9 cellular contexts compared by ENCODE assay signal in genomic region chr7:13117103-13117502, GRCh38.
DNase-seq lines count a peak whose midpoint lies in the region; ATAC-seq, FAIRE-seq and TF ChIP-seq lines count a peak whose summit lies in the region.
"Had no signal": no experiment of that assay in that cellular context is flagged by ENCODE, and none has a peak within 500 bp of the region (broad histone marks: within the 10 kb centered on the region; RNA-seq: fewer than 3 reads in every experiment).

No MANE protein-coding gene starts in this region.

- no peak overlapping the region for H2BK15ac ChIP-seq in mesendoderm (replicated peaks; ENCODE audit: low read depth)

- H3K36me3 Mint-ChIP-seq in brain: no peaks in the 10 kb centered on the region
- H3K36me3 Mint-ChIP-seq in activated naive CD4-positive, alpha-beta T cell treated with anti-CD3 and anti-CD28 coated beads, Interleukin-2, amount 10 ng/mL, durations not matched to agents 7 days and 5 days: no peaks in the 10 kb centered on the region

- DNase-seq in Caki2 (ENCODE audit: low read depth): peak; percentile 9
- peak; percentile 6 for DNase-seq in HTR-8/SVneo (ENCODE audit: insufficient read length, low spot score)
- DNase-seq in mesendoderm: peak; percentile 18
- DNase-seq in sciatic nerve (ENCODE audit: low spot score): no peak
- no peak for DNase-seq in activated naive CD4-positive, alpha-beta T cell treated with anti-CD3 and anti-CD28 coated beads, Interleukin-2, amount 10 ng/mL, durations not matched to agents 7 days and 5 days
- DNase-seq in activated naive CD4-positive, alpha-beta T cell treated with Interleukin-2 at 50 U/mL for 16 hours: no peak
- DNase-seq: tibial artery had no signal

- peaks cover 19% of the 10 kb centered on the region for H3K4me1 Mint-ChIP-seq in brain
- no peaks in the 10 kb centered on the region for H3K4me1 Mint-ChIP-seq in activated naive CD4-positive, alpha-beta T cell treated with anti-CD3 and anti-CD28 coated beads, Interleukin-2, amount 10 ng/mL, durations not matched to agents 7 days and 5 days

- intact Hi-C loops in sciatic nerve (cut with DNase I): no loop called here

- H2AK5ac ChIP-seq in mesendoderm (ENCODE audit: low read length): no peak overlapping the region

- CTCF ChIA-PET in activated naive CD4-positive, alpha-beta T cell treated with anti-CD3 and anti-CD28 coated beads, Interleukin-2, amount 10 ng/mL, durations not matched to agents 7 days and 5 days (lab: Charles Lee): no interaction called here

- H3K27ac ChIP-seq in mesendoderm (ENCODE audit: low read depth, low read length): no peak overlapping the region
- H3K27ac ChIP-seq: tibial artery had no signal

- ATAC-seq in sciatic nerve (no peak), GM21786 (IDR thresholded peaks at IDR 0.05; ENCODE audit: unreplicated experiment) (no peak)

- H3K4me3 Mint-ChIP-seq in brain: no peak overlapping the region
- no peak overlapping the region for H3K4me3 Mint-ChIP-seq in activated naive CD4-positive, alpha-beta T cell treated with anti-CD3 and anti-CD28 coated beads, Interleukin-2, amount 10 ng/mL, durations not matched to agents 7 days and 5 days

- peak overlapping the region in 2 of 5 experiments; percentile 5 to 31 for H3K27ac Mint-ChIP-seq in brain
- no peak overlapping the region for H3K27ac Mint-ChIP-seq in activated naive CD4-positive, alpha-beta T cell treated with anti-CD3 and anti-CD28 coated beads, Interleukin-2, amount 10 ng/mL, durations not matched to agents 7 days and 5 days

- H3K4me1 ChIP-seq in mesendoderm (ENCODE audit: control insufficient read depth, low read depth, low read length): no peaks in the 10 kb centered on the region
- H3K4me1 ChIP-seq: tibial artery had no signal

- no CpG with 5 or more reads among the region's 2 CpGs for WGBS in mesendoderm (ENCODE audit: extremely low coverage, insufficient coverage, low lambda C conversion rate)

- H3K79me2 ChIP-seq in mesendoderm (ENCODE audit: control insufficient read depth, insufficient read depth, low read length): no peaks in the 10 kb centered on the region

- H3K27me3 ChIP-seq in mesendoderm (ENCODE audit: insufficient read depth, low read length, poor library complexity): no peaks in the 10 kb centered on the region
- H3K27me3 ChIP-seq: tibial artery had no signal

- no peak for FAIRE-seq in HTR-8/SVneo (lab: Jason Lieb, UNC)

- H3K23ac ChIP-seq in mesendoderm (ENCODE audit: low read length): no peak overlapping the region

- H3K36me3 ChIP-seq in mesendoderm (ENCODE audit: control insufficient read depth, insufficient read depth, low read length): no peaks in the 10 kb centered on the region
- H3K36me3 ChIP-seq: tibial artery had no signal

- H3K4ac ChIP-seq in mesendoderm (ENCODE audit: low read depth, low read length): no peak overlapping the region

- no peak overlapping the region for H3K18ac ChIP-seq in mesendoderm (ENCODE audit: low read length)

- H3K56ac ChIP-seq in mesendoderm (ENCODE audit: low read length): no peak overlapping the region

- no peak overlapping the region for H4K8ac ChIP-seq in mesendoderm (ENCODE audit: low read depth, low read length)

- peak; percentile 54 to 72 for TF ChIP-seq CTCF in brain (conservative IDR thresholded peaks at IDR 0.05)

- H3K4me3 ChIP-seq in mesendoderm (ENCODE audit: low read length): no peak overlapping the region
- H3K4me3 ChIP-seq: tibial artery had no signal

- H3K4me2 ChIP-seq in mesendoderm (ENCODE audit: low read length): no peak overlapping the region

- peaks cover 2 to 15% (median 11%) of the 10 kb centered on the region in 5 experiments for H3K9me3 Mint-ChIP-seq in brain
- H3K9me3 Mint-ChIP-seq in activated naive CD4-positive, alpha-beta T cell treated with anti-CD3 and anti-CD28 coated beads, Interleukin-2, amount 10 ng/mL, durations not matched to agents 7 days and 5 days: peaks cover under 1% of the 10 kb centered on the region

- no peak overlapping the region for H4K5ac ChIP-seq in mesendoderm (ENCODE audit: low read length)

- no peak overlapping the region for H2BK120ac ChIP-seq in mesendoderm (ENCODE audit: low read depth, low read length)

- no peak overlapping the region for H3K9ac ChIP-seq in mesendoderm (ENCODE audit: low read length)

- no peak overlapping the region for H2BK5ac ChIP-seq in mesendoderm (ENCODE audit: low read length)

- in situ Hi-C loops in Caki2 (cut with HindIII; ENCODE audit: low pct_unique_long_range_greater_than_20kb, low sequenced_read_pairs): no loop called here

- H3K79me1 ChIP-seq in mesendoderm (ENCODE audit: low read length): no peaks in the 10 kb centered on the region

- H3K27me3 Mint-ChIP-seq in brain: peaks cover 1% of the 10 kb centered on the region
- H3K27me3 Mint-ChIP-seq in activated naive CD4-positive, alpha-beta T cell treated with anti-CD3 and anti-CD28 coated beads, Interleukin-2, amount 10 ng/mL, durations not matched to agents 7 days and 5 days: no peaks in the 10 kb centered on the region

Comparison
In these comparisons a context has a peak if more than half of its experiments do, and no peak if none do; other contexts are left out.
1. DNase-seq: peak in Caki2 (single experiment), HTR-8/SVneo (single experiment) and mesendoderm (single experiment); none in sciatic nerve (single experiment), activated naive CD4-positive, alpha-beta T cell treated with anti-CD3 and anti-CD28 coated beads, Interleukin-2, amount 10 ng/mL, durations not matched to agents 7 days and 5 days (single experiment) and activated naive CD4-positive, alpha-beta T cell treated with Interleukin-2 at 50 U/mL for 16 hours (single experiment).